Comparison of ENCODE assay signal across 8 cellular contexts in the genomic region with DNA sequence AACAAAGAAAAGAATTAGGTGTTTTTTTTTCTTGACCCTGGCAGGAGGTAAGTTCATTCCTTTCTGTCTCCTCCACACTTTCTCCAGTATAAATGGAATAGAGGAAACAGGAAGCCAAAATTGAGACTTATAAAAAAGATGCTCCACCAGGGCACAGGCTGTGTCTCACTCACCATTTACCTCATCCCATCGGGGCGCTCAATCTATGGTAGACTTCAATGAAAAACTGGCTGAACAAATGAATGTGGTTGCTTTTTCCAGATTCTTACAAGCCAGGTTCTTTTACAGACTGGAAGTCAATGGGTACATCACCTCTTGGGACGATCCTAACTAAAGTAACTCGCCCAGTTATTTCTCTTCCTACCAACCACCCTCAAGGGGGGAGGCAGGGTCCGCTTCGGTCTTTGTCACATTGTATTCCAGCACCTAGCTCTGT. TPM values are rescaled to one million over a fixed set of nuclear protein-coding genes. Genes with fewer than 3 reads are reported as not detected.
DNase-seq lines count a peak whose midpoint lies in the region; ATAC-seq, FAIRE-seq and TF ChIP-seq lines count a peak whose summit lies in the region.

No MANE protein-coding gene starts in this region.

- H3K9ac ChIP-seq in kidney (ENCODE audit: low read length in 2 of 2) = peak overlapping the region; percentile 53 to 90

- H3K27ac ChIP-seq in ascending aorta (peak overlapping the region; percentile 78 to 88), kidney (ENCODE audit: low read depth in 2 of 2, low read length in 2 of 2) (peak overlapping the region; percentile 84 to 89), temporal lobe (ENCODE audit: low read depth, low read length) (peak overlapping the region; percentile 71)

- H3K36me3 ChIP-seq in ascending aorta = no peaks in the 10 kb centered on the region
- peaks cover 0 to 3% of the 10 kb centered on the region in 2 donors for H3K36me3 ChIP-seq in kidney (ENCODE audit: control insufficient read depth in 1 of 2, insufficient read depth in 2 of 2, low read length in 2 of 2)

- TF ChIP-seq CTCF in AG10803 (conservative IDR thresholded peaks at IDR 0.05; ENCODE audit: low read length) (no peak), ascending aorta (IDR thresholded peaks at IDR 0.05) (no peak), kidney (IDR thresholded peaks at IDR 0.05; ENCODE audit: borderline replicate concordance, extremely low read depth, insufficient read depth) (no peak)

- ATAC-seq in GM19397 (IDR thresholded peaks at IDR 0.05; ENCODE audit: unreplicated experiment) = peak; percentile 0
- peak; percentile 7 for ATAC-seq in HG03521 (IDR thresholded peaks at IDR 0.05; ENCODE audit: unreplicated experiment)

- DNase-seq in AG10803 (ENCODE audit: low read depth) (no peak), ascending aorta (ENCODE audit: low spot score in 2 of 2) (no peak), kidney (no peak), NCI-H1436 treated with DMSO at 0.1 percent for 48 hours (lab: John Stamatoyannopoulos, UW) (no peak), anterior cingulate cortex (lab: John Stamatoyannopoulos, UW) (no peak)

- intact Hi-C loops in ascending aorta (cut with DNase I) (loop anchor here (1.0 to 10.0 kb wide), 6 partner anchors 22 to 882 kb away; partner anchors contain the start of genes ATP10D, NFXL1 and SLAIN2), kidney (cut with DNase I) (no loop called here)

- H3K9me3 ChIP-seq in ascending aorta = no peaks in the 10 kb centered on the region
- no peaks in the 10 kb centered on the region for H3K9me3 ChIP-seq in kidney (ENCODE audit: control insufficient read depth in 1 of 2, low read length in 2 of 2)

- FAIRE-seq in kidney (lab: Jason Lieb, UNC) = no peak

- H3K27me3 ChIP-seq in ascending aorta = no peaks in the 10 kb centered on the region

- H3K4me3 ChIP-seq in AG10803 (ENCODE audit: low read length) (peak overlapping the region; percentile 84), ascending aorta (peak overlapping the region; percentile 71 to 89), kidney (ENCODE audit: low read length in 2 of 2) (peak overlapping the region; percentile 72 to 93)

- peaks cover 0 to 8% of the 10 kb centered on the region in 2 donors for H3K4me1 ChIP-seq in ascending aorta
- peaks cover 0 to 10% of the 10 kb centered on the region in 2 donors for H3K4me1 ChIP-seq in kidney (ENCODE audit: control insufficient read depth in 1 of 2, insufficient read depth in 1 of 2, low read depth in 1 of 2, low read length in 2 of 2)

RNA-seq across cellular contexts. Expression of gene COMMD8, which starts 0.7 kb away (rescaled TPM):
- 1.7 TPM for total RNA-seq in ascending aorta
- total RNA-seq in kidney = 21.0 TPM
- 39.8 TPM for polyA plus RNA-seq in kidney (ENCODE audit: insufficient read depth, low read depth, low replicate concordance)
- 9.6 TPM for total RNA-seq in temporal lobe

RNA-seq across cellular contexts. Expression of gene ATP10D, which starts 22.3 kb away (rescaled TPM):
- total RNA-seq in ascending aorta = 22.1 TPM
- 43.6 TPM for total RNA-seq in kidney
- polyA plus RNA-seq in kidney (ENCODE audit: insufficient read depth, low read depth, low replicate concordance) = 10.4 TPM
- total RNA-seq in temporal lobe = 7.1 TPM
